15 cellular contexts compared by ENCODE assay signal in genomic region chr17:59027750-59028149, GRCh38.
A peak's percentile ranks its signal among the peaks of the same experiment; 100 is the strongest.
DNase-seq lines count a peak whose midpoint lies in the region; ATAC-seq, FAIRE-seq and TF ChIP-seq lines count a peak whose summit lies in the region.
"Had no signal": no experiment of that assay in that cellular context is flagged by ENCODE, and none has a peak within 500 bp of the region (broad histone marks: within the 10 kb centered on the region; RNA-seq: fewer than 3 reads in every experiment).

No MANE protein-coding gene starts in this region.

- peaks cover 6% of the 10 kb centered on the region for H3K4me1 Mint-ChIP-seq in activated CD4-positive, alpha-beta memory T cell treated with anti-CD3 and anti-CD28 coated beads for 36 hours (ENCODE audit: low read depth)
- H3K4me1 Mint-ChIP-seq in activated CD4-positive, alpha-beta memory T cell treated with anti-CD3 and anti-CD28 coated beads, Interleukin-2, amount 10 ng/mL, durations not matched to agents 7 days and 5 days, result no peaks in the 10 kb centered on the region
- H3K4me1 Mint-ChIP-seq in central memory CD8-positive, alpha-beta T cell, result no peaks in the 10 kb centered on the region
- peaks cover 4% of the 10 kb centered on the region for H3K4me1 Mint-ChIP-seq in progenitor cell of endocrine pancreas (ENCODE audit: low read depth)

- no peak for TF ChIP-seq CTCF in progenitor cell of endocrine pancreas (IDR thresholded peaks at IDR 0.05; ENCODE audit: unreplicated experiment)

- POLR2A ChIA-PET in activated CD4-positive, alpha-beta memory T cell treated with anti-CD3 and anti-CD28 coated beads for 36 hours (lab: Charles Lee), result no interaction called here
- POLR2A ChIA-PET in activated CD4-positive, alpha-beta memory T cell treated with anti-CD3 and anti-CD28 coated beads, Interleukin-2, amount 10 ng/mL, durations not matched to agents 7 days and 5 days (lab: Charles Lee), result no interaction called here

- H3K27me3 Mint-ChIP-seq in activated CD4-positive, alpha-beta memory T cell treated with anti-CD3 and anti-CD28 coated beads for 36 hours, result no peaks in the 10 kb centered on the region
- no peaks in the 10 kb centered on the region for H3K27me3 Mint-ChIP-seq in activated CD4-positive, alpha-beta memory T cell treated with anti-CD3 and anti-CD28 coated beads, Interleukin-2, amount 10 ng/mL, durations not matched to agents 7 days and 5 days
- H3K27me3 Mint-ChIP-seq in central memory CD8-positive, alpha-beta T cell, result no peaks in the 10 kb centered on the region
- no peaks in the 10 kb centered on the region for H3K27me3 Mint-ChIP-seq in progenitor cell of endocrine pancreas

- H3K4me3 Mint-ChIP-seq in activated CD4-positive, alpha-beta memory T cell treated with anti-CD3 and anti-CD28 coated beads for 36 hours, result no peak overlapping the region
- H3K4me3 Mint-ChIP-seq in activated CD4-positive, alpha-beta memory T cell treated with anti-CD3 and anti-CD28 coated beads, Interleukin-2, amount 10 ng/mL, durations not matched to agents 7 days and 5 days, result no peak overlapping the region
- H3K4me3 Mint-ChIP-seq in central memory CD8-positive, alpha-beta T cell, result no peak overlapping the region
- H3K4me3 Mint-ChIP-seq in progenitor cell of endocrine pancreas (ENCODE audit: low read depth), result no peak overlapping the region

- no peaks in the 10 kb centered on the region for H3K9me3 Mint-ChIP-seq in activated CD4-positive, alpha-beta memory T cell treated with anti-CD3 and anti-CD28 coated beads for 36 hours
- H3K9me3 Mint-ChIP-seq in activated CD4-positive, alpha-beta memory T cell treated with anti-CD3 and anti-CD28 coated beads, Interleukin-2, amount 10 ng/mL, durations not matched to agents 7 days and 5 days, result no peaks in the 10 kb centered on the region
- H3K9me3 Mint-ChIP-seq in central memory CD8-positive, alpha-beta T cell, result no peaks in the 10 kb centered on the region
- H3K9me3 Mint-ChIP-seq in progenitor cell of endocrine pancreas (ENCODE audit: low read depth), result no peaks in the 10 kb centered on the region

- H3K36me3 Mint-ChIP-seq in activated CD4-positive, alpha-beta memory T cell treated with anti-CD3 and anti-CD28 coated beads for 36 hours, result peaks cover 10% of the 10 kb centered on the region
- peaks cover 17% of the 10 kb centered on the region for H3K36me3 Mint-ChIP-seq in activated CD4-positive, alpha-beta memory T cell treated with anti-CD3 and anti-CD28 coated beads, Interleukin-2, amount 10 ng/mL, durations not matched to agents 7 days and 5 days (ENCODE audit: low read depth)
- peaks cover 24% of the 10 kb centered on the region for H3K36me3 Mint-ChIP-seq in central memory CD8-positive, alpha-beta T cell (ENCODE audit: insufficient read depth)
- H3K36me3 Mint-ChIP-seq in progenitor cell of endocrine pancreas (ENCODE audit: insufficient read depth), result peaks cover 5% of the 10 kb centered on the region

- peak; percentile 77 for FAIRE-seq in HTR-8/SVneo (lab: Jason Lieb, UNC)
- FAIRE-seq: pancreas had no signal

- CTCF ChIA-PET in activated CD4-positive, alpha-beta memory T cell treated with anti-CD3 and anti-CD28 coated beads for 36 hours (lab: Charles Lee), result no interaction called here
- CTCF ChIA-PET in activated CD4-positive, alpha-beta memory T cell treated with anti-CD3 and anti-CD28 coated beads, Interleukin-2, amount 10 ng/mL, durations not matched to agents 7 days and 5 days (lab: Charles Lee), result no interaction called here

- no peak for ATAC-seq in central memory CD8-positive, alpha-beta T cell (replicated peaks; ENCODE audit: extremely low read depth, poor library complexity, severe bottlenecking)
- ATAC-seq: pancreas had no signal

- intact Hi-C loops in activated CD4-positive, alpha-beta memory T cell treated with anti-CD3 and anti-CD28 coated beads for 36 hours (cut with micrococcal nuclease), result no loop called here

- H3K27ac Mint-ChIP-seq in activated CD4-positive, alpha-beta memory T cell treated with anti-CD3 and anti-CD28 coated beads for 36 hours, result peak overlapping the region; percentile 38
- H3K27ac Mint-ChIP-seq in activated CD4-positive, alpha-beta memory T cell treated with anti-CD3 and anti-CD28 coated beads, Interleukin-2, amount 10 ng/mL, durations not matched to agents 7 days and 5 days, result no peak overlapping the region
- peak overlapping the region; percentile 18 for H3K27ac Mint-ChIP-seq in central memory CD8-positive, alpha-beta T cell (ENCODE audit: low read depth)
- H3K27ac Mint-ChIP-seq in progenitor cell of endocrine pancreas, result peak overlapping the region; percentile 10

- no peak for DNase-seq in activated CD4-positive, alpha-beta memory T cell treated with anti-CD3 and anti-CD28 coated beads for 36 hours
- no peak for DNase-seq in activated CD4-positive, alpha-beta memory T cell treated with anti-CD3 and anti-CD28 coated beads, Interleukin-2, amount 10 ng/mL, durations not matched to agents 7 days and 5 days
- DNase-seq in HTR-8/SVneo (ENCODE audit: insufficient read length, low spot score), result no peak
- DNase-seq in central memory CD8-positive, alpha-beta T cell (ENCODE audit: low spot score in 2 of 2), result no peak
- DNase-seq in progenitor cell of endocrine pancreas (ENCODE audit: low spot score, unreplicated experiment), result no peak
- DNase-seq in C1 segment of cervical spinal cord (lab: John Stamatoyannopoulos, UW), result no peak
- DNase-seq in activated gamma-delta T cell (lab: John Stamatoyannopoulos, UW), result no peak
- no peak for DNase-seq in HuH-7.5 (ENCODE audit: low spot score)
- DNase-seq: ACHN; activated CD8-positive, alpha-beta memory T cell treated with anti-CD3 and anti-CD28 coated beads, Interleukin-2, amount 50 U/mL, for 4 hours; amygdala; DMS 273 treated with DMSO at 0.1 percent for 48 hours; NCI-H2171; pancreas; stimulated activated CD4-positive, alpha-beta T cell treated with anti-CD3 and anti-CD28 coated beads, Interleukin-12 subunit alpha, Interleukin-12 subunit beta, amount 100 ng/mL, for 4 hours had no signal
